ENCODE assay signal across 12 cellular contexts in genomic region chr6:12112540-12113189, GRCh38.
A peak's percentile ranks its signal among the peaks of the same experiment; 100 is the strongest.
DNase-seq lines count a peak whose midpoint lies in the region; ATAC-seq and TF ChIP-seq lines count a peak whose summit lies in the region.
"Had no signal": no experiment of that assay in that cellular context is flagged by ENCODE, and none has a peak within 500 bp of the region (broad histone marks: within the 10 kb centered on the region; RNA-seq: fewer than 3 reads in every experiment).

No MANE protein-coding gene starts in this region.

- H3K4me2 ChIP-seq in GM23248 (ENCODE audit: unreplicated experiment) = no peak overlapping the region

- no peak overlapping the region for H3K9ac ChIP-seq in GM23248
- H3K9ac ChIP-seq: parathyroid adenoma had no signal

- DNase-seq in ACHN (peak; percentile 31), GM10266 (ENCODE audit: extremely low spot score) (peak; percentile 30), T-helper 17 cell (no peak), heart right ventricle (no peak), NCI-H446 (lab: John Stamatoyannopoulos, UW) (no peak), foreskin keratinocyte (no peak), GM23248 (no peak)
- DNase-seq: effector CD4-positive, alpha-beta T cell had no signal

- H4K20me1 ChIP-seq in GM23248 (ENCODE audit: insufficient read depth) = no peaks in the 10 kb centered on the region

- peaks cover 42% of the 10 kb centered on the region for H3K4me1 Mint-ChIP-seq in T-helper 17 cell

- H3F3A ChIP-seq in GM23248 (ENCODE audit: insufficient read depth) = no peaks in the 10 kb centered on the region

- ATAC-seq in T-helper 17 cell = no peak
- peak; percentile 46 to 96 (median 68) for ATAC-seq in heart right ventricle
- no peak for ATAC-seq in foreskin keratinocyte
- ATAC-seq in activated CD4-positive, CD25-positive, alpha-beta regulatory T cell treated with anti-CD3 and anti-CD28 coated beads, Interleukin-2, amount 50 U/mL, for 24 hours = no peak

- H3K79me2 ChIP-seq in GM23248 (ENCODE audit: insufficient read depth) = no peaks in the 10 kb centered on the region
- H3K79me2 ChIP-seq: parathyroid adenoma had no signal

- H3K4me3 Mint-ChIP-seq in T-helper 17 cell = no peak overlapping the region
- H3K4me3 Mint-ChIP-seq: activated CD4-positive, alpha-beta memory T cell treated with anti-CD3 and anti-CD28 coated beads for 36 hours had no signal

- in situ Hi-C loops in ACHN (cut with HindIII; ENCODE audit: low pct_ligation_motif_present, low pct_unique_long_range_greater_than_20kb, low sequenced_read_pairs) (no loop called here), GM23248 (cut with MboI) (no loop called here)

- H3K9me2 ChIP-seq in GM23248 (ENCODE audit: insufficient read depth) = no peaks in the 10 kb centered on the region

- H3K27ac ChIP-seq in heart right ventricle (no peak overlapping the region), foreskin keratinocyte (no peak overlapping the region), GM23248 (no peak overlapping the region)
- H3K27ac ChIP-seq: C4-2B, parathyroid adenoma had no signal

- H3K27me3 Mint-ChIP-seq in T-helper 17 cell = no peaks in the 10 kb centered on the region
- H3K27me3 Mint-ChIP-seq: activated CD4-positive, alpha-beta memory T cell treated with anti-CD3 and anti-CD28 coated beads for 36 hours had no signal

- no peak for TF ChIP-seq CTCF in GM10266 (IDR thresholded peaks at IDR 0.05; ENCODE audit: control insufficient read depth, insufficient read depth, low read depth, missing control alignments)
- TF ChIP-seq CTCF in heart right ventricle (IDR thresholded peaks at IDR 0.05) = no peak
- no peak for TF ChIP-seq CTCF in foreskin keratinocyte (conservative IDR thresholded peaks at IDR 0.05)

- H3K9me3 ChIP-seq in T-helper 17 cell (ENCODE audit: control insufficient read depth, low read length, poor library complexity, severe bottlenecking) (no peaks in the 10 kb centered on the region), heart right ventricle (peaks cover 0 to 21% (median 11%) of the 10 kb centered on the region in 11 donors), GM23248 (ENCODE audit: low read depth) (no peaks in the 10 kb centered on the region)

- WGBS in heart right ventricle, 2 donors = 72 to 76% methylated on average over 9 of the region's 9 CpGs
- 89 to 90% methylated on average over 9 of the region's 9 CpGs for WGBS in GM23248 (ENCODE audit: low coverage in 1 of 2, low lambda C conversion rate in 2 of 2, missing lambda C conversion rate in 2 of 2), 2 experiments

- no peaks in the 10 kb centered on the region for H3K27me3 ChIP-seq in heart right ventricle
- no peaks in the 10 kb centered on the region for H3K27me3 ChIP-seq in foreskin keratinocyte
- H3K27me3 ChIP-seq in GM23248 (replicated peaks; ENCODE audit: insufficient read depth) = no peaks in the 10 kb centered on the region

- intact Hi-C loops in heart right ventricle (cut with DNase I) = no loop called here

- H3K4me1 ChIP-seq in heart right ventricle (peaks cover 0 to 20% (median 6%) of the 10 kb centered on the region in 9 donors), foreskin keratinocyte (peaks cover 9% of the 10 kb centered on the region), GM23248 (ENCODE audit: insufficient read depth) (no peaks in the 10 kb centered on the region)
- H3K4me1 ChIP-seq: parathyroid adenoma had no signal

- H3K36me3 ChIP-seq in heart right ventricle = peaks cover 0 to 33% (median 3%) of the 10 kb centered on the region in 9 donors
- H3K36me3 ChIP-seq in GM23248 (ENCODE audit: low read depth) = no peaks in the 10 kb centered on the region; the same call in 1 of the 2 replicates

- peaks cover 6% of the 10 kb centered on the region for H3K36me3 Mint-ChIP-seq in T-helper 17 cell (ENCODE audit: low read depth)

- H3K4me3 ChIP-seq in heart right ventricle (no peak overlapping the region), GM23248 (no peak overlapping the region)

- no peak overlapping the region for H2AFZ ChIP-seq in GM23248
- H2AFZ ChIP-seq: parathyroid adenoma had no signal

- peak overlapping the region; percentile 46 for H3K27ac Mint-ChIP-seq in T-helper 17 cell

Comparison
In these comparisons a context has a peak if more than half of its experiments do, and no peak if none do; other contexts are left out.
1. DNase-seq: peak in ACHN (single experiment) and GM10266 (single experiment); none in T-helper 17 cell (0 of 3), heart right ventricle (0 of 2), NCI-H446 (0 of 2), foreskin keratinocyte (0 of 2) and GM23248 (single experiment).
2. ATAC-seq: peak in heart right ventricle (8 of 8); none in T-helper 17 cell (single experiment), foreskin keratinocyte (single experiment) and activated CD4-positive, CD25-positive, alpha-beta regulatory T cell treated with anti-CD3 and anti-CD28 coated beads, Interleukin-2, amount 50 U/mL, for 24 hours (0 of 2).